ENCODE assay signal across 1 cellular context in the genomic region with DNA sequence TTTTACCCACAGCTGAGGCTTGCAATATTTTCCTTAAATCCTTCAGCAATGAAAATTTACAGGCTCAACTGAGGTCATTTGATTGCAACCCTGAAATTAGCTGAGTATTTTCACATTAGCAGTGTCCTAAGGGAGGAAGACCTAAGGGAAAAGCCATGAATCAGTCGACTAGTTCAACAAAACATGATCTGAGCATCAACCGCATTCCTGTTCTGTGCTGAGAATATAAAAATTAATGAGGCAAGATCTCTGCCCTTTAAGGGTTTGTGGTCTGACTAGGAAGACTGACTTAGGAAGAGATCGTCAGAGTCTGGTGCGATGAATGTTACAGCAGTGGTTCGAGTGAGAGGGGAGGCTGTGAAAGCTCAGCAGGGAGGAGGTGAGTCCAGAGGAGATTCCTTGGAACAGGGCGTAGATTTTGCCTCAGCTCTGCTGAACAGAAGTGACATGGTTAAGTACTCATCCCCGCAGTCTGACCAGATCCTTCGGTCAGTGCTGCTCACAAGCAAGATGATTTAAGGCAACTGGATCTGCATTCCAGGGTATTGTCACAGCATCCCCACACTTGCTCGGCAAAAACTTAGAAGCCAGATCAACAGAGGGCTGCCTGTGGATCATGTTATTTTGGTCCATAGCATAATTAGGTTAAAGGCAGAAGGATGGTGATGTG.
A peak's percentile ranks its signal among the peaks of the same experiment; 100 is the strongest.
TF ChIP-seq lines count a peak whose summit lies in the region.

No MANE protein-coding gene starts in this region.

TF ChIP-seq in HEK293, 187 proteins besides CTCF, POLR2A, EP300 and RAD21 (continued from another document):
- TF ChIP-seq, protein P1, sequence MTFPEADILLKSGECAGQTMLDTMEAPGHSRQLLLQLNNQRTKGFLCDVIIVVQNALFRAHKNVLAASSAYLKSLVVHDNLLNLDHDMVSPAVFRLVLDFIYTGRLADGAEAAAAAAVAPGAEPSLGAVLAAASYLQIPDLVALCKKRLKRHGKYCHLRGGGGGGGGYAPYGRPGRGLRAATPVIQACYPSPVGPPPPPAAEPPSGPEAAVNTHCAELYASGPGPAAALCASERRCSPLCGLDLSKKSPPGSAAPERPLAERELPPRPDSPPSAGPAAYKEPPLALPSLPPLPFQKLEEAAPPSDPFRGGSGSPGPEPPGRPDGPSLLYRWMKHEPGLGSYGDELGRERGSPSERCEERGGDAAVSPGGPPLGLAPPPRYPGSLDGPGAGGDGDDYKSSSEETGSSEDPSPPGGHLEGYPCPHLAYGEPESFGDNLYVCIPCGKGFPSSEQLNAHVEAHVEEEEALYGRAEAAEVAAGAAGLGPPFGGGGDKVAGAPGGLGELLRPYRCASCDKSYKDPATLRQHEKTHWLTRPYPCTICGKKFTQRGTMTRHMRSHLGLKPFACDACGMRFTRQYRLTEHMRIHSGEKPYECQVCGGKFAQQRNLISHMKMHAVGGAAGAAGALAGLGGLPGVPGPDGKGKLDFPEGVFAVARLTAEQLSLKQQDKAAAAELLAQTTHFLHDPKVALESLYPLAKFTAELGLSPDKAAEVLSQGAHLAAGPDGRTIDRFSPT (tag by site-specific recombination; IDR thresholded peaks at IDR 0.05): peak; percentile 44; the same call in 1 of the 2 replicates
- TF ChIP-seq WT1 (tag by site-specific recombination; IDR thresholded peaks at IDR 0.05): peak; percentile 78
- no peak for TF ChIP-seq ZNF274 (IDR thresholded peaks at IDR 0.05; ENCODE audit: low read length)
- no peak for TF ChIP-seq ZNF274 (tag by site-specific recombination; IDR thresholded peaks at IDR 0.05; ENCODE audit: borderline replicate concordance)
- peak; percentile 22; the same call in 1 of the 2 replicates for TF ChIP-seq BCL11A (tag by site-specific recombination; IDR thresholded peaks at IDR 0.05; ENCODE audit: low read depth)
- TF ChIP-seq ZNF423 (tag by site-specific recombination; IDR thresholded peaks at IDR 0.05): no peak
- TF ChIP-seq, protein P2, sequence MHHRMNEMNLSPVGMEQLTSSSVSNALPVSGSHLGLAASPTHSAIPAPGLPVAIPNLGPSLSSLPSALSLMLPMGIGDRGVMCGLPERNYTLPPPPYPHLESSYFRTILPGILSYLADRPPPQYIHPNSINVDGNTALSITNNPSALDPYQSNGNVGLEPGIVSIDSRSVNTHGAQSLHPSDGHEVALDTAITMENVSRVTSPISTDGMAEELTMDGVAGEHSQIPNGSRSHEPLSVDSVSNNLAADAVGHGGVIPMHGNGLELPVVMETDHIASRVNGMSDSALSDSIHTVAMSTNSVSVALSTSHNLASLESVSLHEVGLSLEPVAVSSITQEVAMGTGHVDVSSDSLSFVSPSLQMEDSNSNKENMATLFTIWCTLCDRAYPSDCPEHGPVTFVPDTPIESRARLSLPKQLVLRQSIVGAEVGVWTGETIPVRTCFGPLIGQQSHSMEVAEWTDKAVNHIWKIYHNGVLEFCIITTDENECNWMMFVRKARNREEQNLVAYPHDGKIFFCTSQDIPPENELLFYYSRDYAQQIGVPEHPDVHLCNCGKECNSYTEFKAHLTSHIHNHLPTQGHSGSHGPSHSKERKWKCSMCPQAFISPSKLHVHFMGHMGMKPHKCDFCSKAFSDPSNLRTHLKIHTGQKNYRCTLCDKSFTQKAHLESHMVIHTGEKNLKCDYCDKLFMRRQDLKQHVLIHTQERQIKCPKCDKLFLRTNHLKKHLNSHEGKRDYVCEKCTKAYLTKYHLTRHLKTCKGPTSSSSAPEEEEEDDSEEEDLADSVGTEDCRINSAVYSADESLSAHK (tag by site-specific recombination; IDR thresholded peaks at IDR 0.05): no peak
- peak; percentile 65 for TF ChIP-seq SP7 (tag by site-specific recombination; IDR thresholded peaks at IDR 0.05)
- TF ChIP-seq ZEB2 (tag by site-specific recombination; IDR thresholded peaks at IDR 0.05): 0 out of 2 replicates have a peak, but pooled peaks have one; percentile 53
- TF ChIP-seq SP3 (tag by site-specific recombination; IDR thresholded peaks at IDR 0.05): no peak
- no peak for TF ChIP-seq ZNF24 (tag by site-specific recombination; IDR thresholded peaks at IDR 0.05)
- TF ChIP-seq ZSCAN16 (tag by site-specific recombination; IDR thresholded peaks at IDR 0.05): no peak
- TF ChIP-seq ZNF341 (tag by site-specific recombination; IDR thresholded peaks at IDR 0.05; ENCODE audit: low read depth): peak; percentile 19; the same call in 1 of the 2 replicates
- TF ChIP-seq OSR2 (tag by site-specific recombination; IDR thresholded peaks at IDR 0.05): peak; percentile 59; the same call in 1 of the 2 replicates
- TF ChIP-seq, protein P3, sequence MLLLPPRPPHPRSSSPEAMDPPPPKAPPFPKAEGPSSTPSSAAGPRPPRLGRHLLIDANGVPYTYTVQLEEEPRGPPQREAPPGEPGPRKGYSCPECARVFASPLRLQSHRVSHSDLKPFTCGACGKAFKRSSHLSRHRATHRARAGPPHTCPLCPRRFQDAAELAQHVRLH (tag by site-specific recombination; IDR thresholded peaks at IDR 0.05): no peak
- TF ChIP-seq, protein P4, sequence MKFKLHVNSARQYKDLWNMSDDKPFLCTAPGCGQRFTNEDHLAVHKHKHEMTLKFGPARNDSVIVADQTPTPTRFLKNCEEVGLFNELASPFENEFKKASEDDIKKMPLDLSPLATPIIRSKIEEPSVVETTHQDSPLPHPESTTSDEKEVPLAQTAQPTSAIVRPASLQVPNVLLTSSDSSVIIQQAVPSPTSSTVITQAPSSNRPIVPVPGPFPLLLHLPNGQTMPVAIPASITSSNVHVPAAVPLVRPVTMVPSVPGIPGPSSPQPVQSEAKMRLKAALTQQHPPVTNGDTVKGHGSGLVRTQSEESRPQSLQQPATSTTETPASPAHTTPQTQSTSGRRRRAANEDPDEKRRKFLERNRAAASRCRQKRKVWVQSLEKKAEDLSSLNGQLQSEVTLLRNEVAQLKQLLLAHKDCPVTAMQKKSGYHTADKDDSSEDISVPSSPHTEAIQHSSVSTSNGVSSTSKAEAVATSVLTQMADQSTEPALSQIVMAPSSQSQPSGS (tag by site-specific recombination; IDR thresholded peaks at IDR 0.05; ENCODE audit: low read depth): no peak
- TF ChIP-seq, protein P5, sequence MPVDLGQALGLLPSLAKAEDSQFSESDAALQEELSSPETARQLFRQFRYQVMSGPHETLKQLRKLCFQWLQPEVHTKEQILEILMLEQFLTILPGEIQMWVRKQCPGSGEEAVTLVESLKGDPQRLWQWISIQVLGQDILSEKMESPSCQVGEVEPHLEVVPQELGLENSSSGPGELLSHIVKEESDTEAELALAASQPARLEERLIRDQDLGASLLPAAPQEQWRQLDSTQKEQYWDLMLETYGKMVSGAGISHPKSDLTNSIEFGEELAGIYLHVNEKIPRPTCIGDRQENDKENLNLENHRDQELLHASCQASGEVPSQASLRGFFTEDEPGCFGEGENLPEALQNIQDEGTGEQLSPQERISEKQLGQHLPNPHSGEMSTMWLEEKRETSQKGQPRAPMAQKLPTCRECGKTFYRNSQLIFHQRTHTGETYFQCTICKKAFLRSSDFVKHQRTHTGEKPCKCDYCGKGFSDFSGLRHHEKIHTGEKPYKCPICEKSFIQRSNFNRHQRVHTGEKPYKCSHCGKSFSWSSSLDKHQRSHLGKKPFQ (tag by site-specific recombination; IDR thresholded peaks at IDR 0.05): no peak
- no peak for TF ChIP-seq ZNF239 (tag by site-specific recombination; IDR thresholded peaks at IDR 0.05)
- TF ChIP-seq, protein P6, sequence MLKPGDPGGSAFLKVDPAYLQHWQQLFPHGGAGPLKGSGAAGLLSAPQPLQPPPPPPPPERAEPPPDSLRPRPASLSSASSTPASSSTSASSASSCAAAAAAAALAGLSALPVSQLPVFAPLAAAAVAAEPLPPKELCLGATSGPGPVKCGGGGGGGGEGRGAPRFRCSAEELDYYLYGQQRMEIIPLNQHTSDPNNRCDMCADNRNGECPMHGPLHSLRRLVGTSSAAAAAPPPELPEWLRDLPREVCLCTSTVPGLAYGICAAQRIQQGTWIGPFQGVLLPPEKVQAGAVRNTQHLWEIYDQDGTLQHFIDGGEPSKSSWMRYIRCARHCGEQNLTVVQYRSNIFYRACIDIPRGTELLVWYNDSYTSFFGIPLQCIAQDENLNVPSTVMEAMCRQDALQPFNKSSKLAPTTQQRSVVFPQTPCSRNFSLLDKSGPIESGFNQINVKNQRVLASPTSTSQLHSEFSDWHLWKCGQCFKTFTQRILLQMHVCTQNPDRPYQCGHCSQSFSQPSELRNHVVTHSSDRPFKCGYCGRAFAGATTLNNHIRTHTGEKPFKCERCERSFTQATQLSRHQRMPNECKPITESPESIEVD (tag by site-specific recombination; IDR thresholded peaks at IDR 0.05): peak; percentile 69
- TF ChIP-seq ZNF558 (tag by site-specific recombination; IDR thresholded peaks at IDR 0.05): no peak
- no peak for TF ChIP-seq IKZF3 (tag by site-specific recombination; IDR thresholded peaks at IDR 0.05)
TF ChIP-seq in HEK293: peak in this region for 11.
